Comparison of ENCODE assay signal across 16 cellular contexts in the genomic region with DNA sequence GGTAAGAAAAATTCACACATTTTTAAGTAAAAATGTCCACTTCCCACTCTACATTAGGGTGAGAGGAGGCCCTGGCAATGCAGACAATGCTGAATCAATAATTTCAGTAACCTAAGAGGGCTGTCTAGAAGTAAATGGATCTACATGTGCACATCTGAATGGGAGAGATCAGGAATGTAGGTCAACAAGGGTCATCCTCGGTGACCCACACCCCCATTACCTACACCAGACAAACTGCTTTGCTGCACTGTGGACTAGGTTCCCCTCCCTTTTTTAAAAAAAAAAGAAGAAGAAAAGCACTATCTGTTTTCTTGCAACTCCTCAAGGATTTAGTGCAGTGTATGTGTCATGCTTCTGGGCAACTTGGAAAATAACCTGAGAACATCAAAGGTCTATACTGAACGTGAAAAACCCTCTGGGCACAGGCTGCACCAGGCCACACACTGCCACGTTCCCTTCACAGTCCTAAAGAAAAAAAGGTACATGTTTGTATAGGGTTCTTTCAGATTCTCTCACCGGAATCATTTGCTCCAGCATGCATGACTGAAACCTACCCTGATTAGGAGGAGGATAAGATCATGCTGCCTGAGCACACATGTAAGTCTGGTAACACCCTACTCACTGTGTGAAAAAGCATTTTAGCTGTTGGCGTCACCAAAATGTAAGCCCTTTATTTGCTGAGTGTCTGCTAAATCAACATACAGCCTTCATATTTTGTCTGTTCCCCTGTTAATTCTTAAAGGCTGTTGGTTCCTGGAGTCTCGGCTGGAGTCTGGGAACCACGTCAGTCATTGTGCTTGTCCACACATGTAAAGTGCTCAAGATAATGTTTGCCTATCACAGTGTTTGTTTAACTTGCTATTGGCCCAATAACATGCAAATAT.
DNase-seq lines count a peak whose midpoint lies in the region; ATAC-seq, FAIRE-seq and TF ChIP-seq lines count a peak whose summit lies in the region.
"Had no signal": no experiment of that assay in that cellular context is flagged by ENCODE, and none has a peak within 500 bp of the region (broad histone marks: within the 10 kb centered on the region; RNA-seq: fewer than 3 reads in every experiment).

No MANE protein-coding gene starts in this region.

- H3K27me3 ChIP-seq in pancreas (no peaks in the 10 kb centered on the region), HAP-1 (ENCODE audit: low read depth) (no peaks in the 10 kb centered on the region), vagina (no peaks in the 10 kb centered on the region)

- no peaks in the 10 kb centered on the region for H3K36me3 ChIP-seq in pancreas
- H3K36me3 ChIP-seq in HAP-1 (replicated peaks) = no peaks in the 10 kb centered on the region
- H3K36me3 ChIP-seq in vagina = no peaks in the 10 kb centered on the region

- FAIRE-seq in pancreas (lab: Jason Lieb, UNC) = no peak

- H3K4me1 ChIP-seq in pancreas (no peaks in the 10 kb centered on the region), HAP-1 (no peaks in the 10 kb centered on the region; the same call in 1 of the 2 replicates), vagina (peaks cover 5% of the 10 kb centered on the region)

- DNase-seq in DMS79 (lab: John Stamatoyannopoulos, UW) (peak; percentile 85), NCI-H2029 (lab: John Stamatoyannopoulos, UW) (peak; percentile 70), pancreas (peak in 1 of 6 donors; percentile 13), DMS 273 treated with DMSO at 0.1 percent for 48 hours (lab: John Stamatoyannopoulos, UW) (no peak), HAP-1 (ENCODE audit: low spot score in 2 of 2) (no peak), vagina (ENCODE audit: extremely low spot score in 2 of 2) (no peak)
- DNase-seq: activated naive CD8-positive, alpha-beta T cell treated with anti-CD3 and anti-CD28 coated beads, Interleukin-2, amount 10 ng/mL, durations not matched to agents 7 days and 5 days; GF-D8; IMR-90; NCI-H524 treated with DMSO at 0.1 percent for 48 hours; stimulated activated CD4-positive, alpha-beta T cell treated with anti-CD3 and anti-CD28 coated beads, Interleukin-2, amount 100 ng/mL, for 48 hours; stimulated activated naive CD4-positive, alpha-beta T cell treated with Interleukin-2 at 50 U/mL for 16 hours had no signal

- 38 to 50% methylated on average over 7 of the region's 7 CpGs for WGBS in pancreas, 2 donors

- H3K4me3 ChIP-seq in pancreas = no peak overlapping the region
- no peak overlapping the region for H3K4me3 ChIP-seq in HAP-1
- no peak overlapping the region for H3K4me3 ChIP-seq in vagina
- H3K4me3 ChIP-seq: SK-N-MC had no signal

- in situ Hi-C loops in HAP-1 (cut with MboI; ENCODE audit: low sequenced_read_pairs) = no loop called here

- ATAC-seq in pancreas (peak; percentile 75 to 91 (median 82)), HG02970 (IDR thresholded peaks at IDR 0.05; ENCODE audit: low FRiP score, unreplicated experiment) (no peak)
- ATAC-seq: HCT116 had no signal

- intact Hi-C loops in pancreas (cut with DNase I) = no loop called here
- intact Hi-C loops in vagina (cut with DNase I) = no loop called here

- H3K27ac ChIP-seq in VCaP (peak overlapping the region; percentile 68), pancreas (no peak overlapping the region), vagina (no peak overlapping the region)
- H3K27ac ChIP-seq: SK-N-MC had no signal

- H3K9me3 ChIP-seq in pancreas = no peaks in the 10 kb centered on the region
- H3K9me3 ChIP-seq in HAP-1 = no peaks in the 10 kb centered on the region; the same call in 1 of the 2 replicates
- no peaks in the 10 kb centered on the region for H3K9me3 ChIP-seq in vagina

- TF ChIP-seq CTCF in VCaP (conservative IDR thresholded peaks at IDR 0.05) (no peak), pancreas (IDR thresholded peaks at IDR 0.05) (no peak), vagina (IDR thresholded peaks at IDR 0.05) (no peak)

- no peak for TF ChIP-seq POLR2A in vagina (IDR thresholded peaks at IDR 0.05)

Comparison
In these comparisons a context has a peak if more than half of its experiments do, and no peak if none do; other contexts are left out.
1. DNase-seq: peak in DMS79 (single experiment) and NCI-H2029 (single experiment); none in DMS 273 treated with DMSO at 0.1 percent for 48 hours (single experiment), HAP-1 (0 of 2) and vagina (0 of 2).